13 cellular contexts compared by ENCODE assay signal in genomic region chr6:151001387-151002063, GRCh38.
DNase-seq lines count a peak whose midpoint lies in the region; ATAC-seq, FAIRE-seq and TF ChIP-seq lines count a peak whose summit lies in the region.
"Had no signal": no experiment of that assay in that cellular context is flagged by ENCODE, and none has a peak within 500 bp of the region (broad histone marks: within the 10 kb centered on the region; RNA-seq: fewer than 3 reads in every experiment).

No MANE protein-coding gene starts in this region.

- DNase-seq in T-helper 1 cell (no peak), nephron progenitor cell (no peak), small intestine (no peak), AG08395 (ENCODE audit: low spot score) (no peak)
- DNase-seq: naive B cell; NCI-H2107; stimulated activated CD4-positive, alpha-beta T cell treated with anti-CD3 and anti-CD28 coated beads, Interleukin-12 subunit alpha, Interleukin-12 subunit beta, amount 100 ng/mL, for 4 hours had no signal

- no peak overlapping the region for H3K4me3 ChIP-seq in small intestine (ENCODE audit: low read depth in 1 of 2, low read length in 2 of 2)
- H3K4me3 ChIP-seq: A549, SJSA1 had no signal

- no peaks in the 10 kb centered on the region for H3K27me3 ChIP-seq in small intestine (ENCODE audit: control insufficient read depth in 2 of 2, insufficient read depth in 2 of 2, low read length in 2 of 2)
- H3K27me3 ChIP-seq: SJSA1 had no signal

- H3K4me1 ChIP-seq in small intestine (ENCODE audit: control insufficient read depth in 2 of 2, insufficient read depth in 1 of 2, low read depth in 1 of 2, low read length in 1 of 2) = peaks cover 0 to 4% of the 10 kb centered on the region in 2 donors

- H3K9me3 ChIP-seq in small intestine (ENCODE audit: control insufficient read depth, low read depth) = no peaks in the 10 kb centered on the region
- H3K9me3 ChIP-seq: A549, SJSA1 had no signal

- no peaks in the 10 kb centered on the region for H3K36me3 ChIP-seq in small intestine (ENCODE audit: control insufficient read depth in 2 of 2, insufficient read depth in 2 of 2, low read length in 2 of 2)

- H3K4me3 Mint-ChIP-seq in T-helper 1 cell treated with Interleukin-12 subunit alpha and Interleukin-12 subunit beta and Interleukin-4 antibody, amounts not matched to agents 30 μg/mL and 1 μg/mL, for 36 hours = no peak overlapping the region
- H3K4me3 Mint-ChIP-seq in nephron progenitor cell = no peak overlapping the region
- H3K4me3 Mint-ChIP-seq: naive B cell had no signal

- H3K27ac ChIP-seq in small intestine (ENCODE audit: low read depth in 1 of 2, low read length in 1 of 2) = no peak overlapping the region
- H3K27ac ChIP-seq: SJSA1 had no signal

- no peaks in the 10 kb centered on the region for H3K27me3 Mint-ChIP-seq in T-helper 1 cell treated with Interleukin-12 subunit alpha and Interleukin-12 subunit beta and Interleukin-4 antibody, amounts not matched to agents 30 μg/mL and 1 μg/mL, for 36 hours (ENCODE audit: low read depth)
- H3K27me3 Mint-ChIP-seq in nephron progenitor cell (ENCODE audit: low read depth, poor library complexity) = no peaks in the 10 kb centered on the region
- H3K27me3 Mint-ChIP-seq: naive B cell had no signal

- WGBS in small intestine, 3 donors = 83 to 89% (median 85%) methylated on average over 5 of the region's 5 CpGs

- TF ChIP-seq CTCF in nephron progenitor cell (IDR thresholded peaks at IDR 0.05) = no peak

- ATAC-seq in GM21619 (IDR thresholded peaks at IDR 0.05; ENCODE audit: unreplicated experiment) = peak; percentile 70
- ATAC-seq in HG03432 (IDR thresholded peaks at IDR 0.05; ENCODE audit: unreplicated experiment) = peak; percentile 77
- ATAC-seq in GM19467 (IDR thresholded peaks at IDR 0.05; ENCODE audit: unreplicated experiment) = no peak
- ATAC-seq: A549 had no signal

- peak overlapping the region; percentile 22 for H3K27ac Mint-ChIP-seq in T-helper 1 cell treated with Interleukin-12 subunit alpha and Interleukin-12 subunit beta and Interleukin-4 antibody, amounts not matched to agents 30 μg/mL and 1 μg/mL, for 36 hours
- peak overlapping the region; percentile 90 for H3K27ac Mint-ChIP-seq in nephron progenitor cell

- peaks cover 9% of the 10 kb centered on the region for H3K36me3 Mint-ChIP-seq in T-helper 1 cell treated with Interleukin-12 subunit alpha and Interleukin-12 subunit beta and Interleukin-4 antibody, amounts not matched to agents 30 μg/mL and 1 μg/mL, for 36 hours (ENCODE audit: low read depth)
- peaks cover 19% of the 10 kb centered on the region for H3K36me3 Mint-ChIP-seq in nephron progenitor cell (ENCODE audit: low read depth)

- H3K4me1 Mint-ChIP-seq in T-helper 1 cell treated with Interleukin-12 subunit alpha and Interleukin-12 subunit beta and Interleukin-4 antibody, amounts not matched to agents 30 μg/mL and 1 μg/mL, for 36 hours (ENCODE audit: low read depth) = peaks cover 35% of the 10 kb centered on the region
- peaks cover 39% of the 10 kb centered on the region for H3K4me1 Mint-ChIP-seq in nephron progenitor cell
- H3K4me1 Mint-ChIP-seq: naive B cell had no signal

- FAIRE-seq in small intestine (lab: Jason Lieb, UNC) = no peak
- FAIRE-seq: A549 had no signal

- H3K9me3 Mint-ChIP-seq in T-helper 1 cell treated with Interleukin-12 subunit alpha and Interleukin-12 subunit beta and Interleukin-4 antibody, amounts not matched to agents 30 μg/mL and 1 μg/mL, for 36 hours = no peaks in the 10 kb centered on the region
- H3K9me3 Mint-ChIP-seq in nephron progenitor cell = no peaks in the 10 kb centered on the region
- H3K9me3 Mint-ChIP-seq: naive B cell had no signal
